Comparison of ENCODE assay signal across 10 cellular contexts in genomic region chr12:20508362-20508761, GRCh38.
"Had no signal": no experiment of that assay in that cellular context is flagged by ENCODE, and none has a peak within 500 bp of the region (broad histone marks: within the 10 kb centered on the region; RNA-seq: fewer than 3 reads in every experiment).

No MANE protein-coding gene starts in this region.

- H3K27ac ChIP-seq: gastrocnemius medialis, neutrophil had no signal

- H3K4me1 ChIP-seq: gastrocnemius medialis had no signal

- H3K4me3 ChIP-seq: gastrocnemius medialis, heart left ventricle had no signal

- H3K27me3 ChIP-seq: ascending aorta, gastrocnemius medialis, heart left ventricle, neutrophil had no signal

- H3K9me3 ChIP-seq: ascending aorta, gastrocnemius medialis, heart left ventricle, neutrophil had no signal

- FAIRE-seq: colon, endometrium had no signal

- DNase-seq: activated CD4-positive, alpha-beta T cell treated with anti-CD3 and anti-CD28 coated beads, Interleukin-2, amount 10 ng/mL, durations not matched to agents 7 days and 5 days; gastrocnemius medialis; heart left ventricle; left colon; naive B cell; stimulated activated CD4-positive, alpha-beta T cell treated with anti-CD3 and anti-CD28 coated beads, Interleukin-2, amount 100 ng/mL, for 48 hours had no signal

- H3K36me3 ChIP-seq: ascending aorta, gastrocnemius medialis, heart left ventricle, neutrophil had no signal
